Comparison of ENCODE assay signal across 9 cellular contexts in the genomic region with DNA sequence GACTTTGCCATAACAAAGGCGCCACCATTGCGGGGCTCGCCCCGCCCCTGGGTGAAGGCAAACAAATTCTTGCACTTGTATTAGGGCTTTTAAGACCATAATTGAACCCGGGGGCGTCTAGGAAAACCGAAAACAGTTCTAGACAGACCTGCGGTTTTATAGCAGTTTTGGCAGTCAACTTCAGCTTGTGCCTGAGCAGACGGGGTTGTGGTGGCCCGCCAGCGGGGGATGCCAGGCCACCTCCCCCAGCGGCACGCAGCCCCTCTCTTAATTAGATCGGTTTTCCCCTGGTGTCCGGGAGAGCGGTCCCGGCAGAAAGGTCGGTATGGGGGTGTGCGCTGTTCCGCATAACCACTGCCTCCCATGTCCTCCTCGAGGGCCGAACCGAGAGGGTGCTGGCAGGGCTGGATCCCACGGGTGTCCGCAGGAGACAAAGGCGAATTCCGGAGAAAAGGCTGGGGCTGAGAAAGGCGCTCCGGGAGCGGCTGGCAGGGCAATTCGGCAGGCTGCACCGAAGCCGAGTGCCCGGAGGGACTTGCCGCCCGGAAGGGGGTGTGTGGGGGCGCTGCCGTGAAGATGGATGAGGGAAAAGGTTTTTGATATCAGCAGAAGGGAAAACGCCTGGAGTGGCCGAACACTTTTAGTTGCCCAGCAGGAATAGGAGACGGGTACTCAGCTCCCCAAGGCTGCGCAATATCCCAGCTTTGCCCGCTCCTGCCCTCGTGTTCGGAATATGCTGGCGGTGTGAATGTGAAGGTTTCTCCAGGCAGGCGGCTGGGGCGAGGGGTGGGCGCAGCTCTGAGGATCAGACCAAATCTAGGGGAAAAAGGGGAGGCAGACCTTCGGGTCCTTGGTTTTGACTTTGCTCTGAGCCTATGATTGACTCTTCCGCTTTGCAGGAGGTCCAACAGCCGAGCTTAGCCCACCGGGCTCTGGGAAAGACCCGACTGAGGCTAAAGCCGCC. TPM values are rescaled to one million over a fixed set of nuclear protein-coding genes. Genes with fewer than 3 reads are reported as not detected.
DNase-seq lines count a peak whose midpoint lies in the region; ATAC-seq and TF ChIP-seq lines count a peak whose summit lies in the region.
"Had no signal": no experiment of that assay in that cellular context is flagged by ENCODE, and none has a peak within 500 bp of the region (broad histone marks: within the 10 kb centered on the region; RNA-seq: fewer than 3 reads in every experiment).

No MANE protein-coding gene starts in this region.

- peaks cover 15 to 56% (median 40%) of the 10 kb centered on the region in 3 donors for H3K4me1 ChIP-seq in skeletal muscle tissue (ENCODE audit: control insufficient read depth in 3 of 3, insufficient read depth in 3 of 3, low read length in 3 of 3)

- no peaks in the 10 kb centered on the region for H3K36me3 ChIP-seq in skeletal muscle tissue (ENCODE audit: control insufficient read depth in 3 of 3, insufficient read depth in 3 of 3, low read length in 3 of 3)

- no peak for ATAC-seq in HG02884 (IDR thresholded peaks at IDR 0.05; ENCODE audit: unreplicated experiment)

- peaks cover 40% of the 10 kb centered on the region for H3K4me1 Mint-ChIP-seq in activated CD4-positive, alpha-beta memory T cell treated with anti-CD3 and anti-CD28 coated beads, Interleukin-2, amount 10 ng/mL, durations not matched to agents 7 days and 5 days
- peaks cover 59 to 68% of the 10 kb centered on the region in 2 donors for H3K4me1 Mint-ChIP-seq in immature natural killer cell

- peak overlapping the region in 2 of 3 donors; percentile 45 to 64 for H3K4me3 ChIP-seq in skeletal muscle tissue (ENCODE audit: low read length in 3 of 3)

- H3K9me3 ChIP-seq in skeletal muscle tissue (ENCODE audit: control insufficient read depth in 3 of 3, low read length in 3 of 3): no peaks in the 10 kb centered on the region

- H3K4me3 Mint-ChIP-seq in activated CD4-positive, alpha-beta memory T cell treated with anti-CD3 and anti-CD28 coated beads, Interleukin-2, amount 10 ng/mL, durations not matched to agents 7 days and 5 days: peak overlapping the region; percentile 34
- H3K4me3 Mint-ChIP-seq in immature natural killer cell: peak overlapping the region; percentile 72 to 93 (median 85)

- CTCF ChIA-PET in HEK293T (lab: Yijun Ruan, JAX): interaction anchor here (0.6 to 1.7 kb wide), 5 partner anchors 8 to 828 kb away, joined by 3 to 8 read pairs (median 3); no protein-coding TSS in a partner anchor
- CTCF ChIA-PET in activated CD4-positive, alpha-beta memory T cell treated with anti-CD3 and anti-CD28 coated beads, Interleukin-2, amount 10 ng/mL, durations not matched to agents 7 days and 5 days (lab: Charles Lee): interaction anchor here (0.8 to 4.7 kb wide), 4 partner anchors 7 to 1336 kb away, joined by 3 to 26 read pairs (median 5); no protein-coding TSS in a partner anchor

- peaks cover 30 to 62% (median 40%) of the 10 kb centered on the region in 3 donors for H3K27me3 ChIP-seq in skeletal muscle tissue (ENCODE audit: control insufficient read depth in 3 of 3, insufficient read depth in 3 of 3, low read length in 3 of 3)

- H3K27ac ChIP-seq in skeletal muscle tissue (ENCODE audit: low read depth, low read length): peak overlapping the region; percentile 36

- H3K9ac ChIP-seq in skeletal muscle tissue (ENCODE audit: low read depth in 1 of 3, low read length in 3 of 3): peak overlapping the region in 2 of 3 donors; percentile 56 to 87

- H3K36me3 Mint-ChIP-seq in activated CD4-positive, alpha-beta memory T cell treated with anti-CD3 and anti-CD28 coated beads, Interleukin-2, amount 10 ng/mL, durations not matched to agents 7 days and 5 days (ENCODE audit: low read depth): peaks cover 5% of the 10 kb centered on the region
- no peaks in the 10 kb centered on the region for H3K36me3 Mint-ChIP-seq in immature natural killer cell

- no peak overlapping the region for H3K27ac Mint-ChIP-seq in activated CD4-positive, alpha-beta memory T cell treated with anti-CD3 and anti-CD28 coated beads, Interleukin-2, amount 10 ng/mL, durations not matched to agents 7 days and 5 days
- H3K27ac Mint-ChIP-seq in immature natural killer cell: peak overlapping the region in 1 of 6 donors; percentile 57

- no peaks in the 10 kb centered on the region for H3K9me3 Mint-ChIP-seq in activated CD4-positive, alpha-beta memory T cell treated with anti-CD3 and anti-CD28 coated beads, Interleukin-2, amount 10 ng/mL, durations not matched to agents 7 days and 5 days
- H3K9me3 Mint-ChIP-seq in immature natural killer cell: no peaks in the 10 kb centered on the region

- H3K27me3 Mint-ChIP-seq in activated CD4-positive, alpha-beta memory T cell treated with anti-CD3 and anti-CD28 coated beads, Interleukin-2, amount 10 ng/mL, durations not matched to agents 7 days and 5 days: peaks cover 93% of the 10 kb centered on the region
- H3K27me3 Mint-ChIP-seq in immature natural killer cell (ENCODE audit: low read depth in 3 of 3): peaks cover 65 to 83% (median 76%) of the 10 kb centered on the region in 3 donors

- DNase-seq in HEK293T (ENCODE audit: extremely low spot score): no peak
- no peak for DNase-seq in activated CD4-positive, alpha-beta memory T cell treated with anti-CD3 and anti-CD28 coated beads, Interleukin-2, amount 10 ng/mL, durations not matched to agents 7 days and 5 days
- no peak for DNase-seq in immature natural killer cell
- DNase-seq in AG08396 (ENCODE audit: low spot score): no peak
- DNase-seq in putamen (ENCODE audit: low spot score): no peak
- DNase-seq in Ammon's horn (ENCODE audit: low spot score): no peak
- DNase-seq: stimulated activated CD4-positive, alpha-beta T cell treated with anti-CD3 and anti-CD28 coated beads, Interleukin-12 subunit alpha, Interleukin-12 subunit beta, amount 100 ng/mL, for 4 hours had no signal

- POLR2A ChIA-PET in HEK293T (lab: Yijun Ruan, JAX): interaction anchor here (0.9 to 10.3 kb wide), 9 partner anchors 8 to 419 kb away, joined by 3 to 215 read pairs (median 5); a partner anchor contains a TSS
- POLR2A ChIA-PET in activated CD4-positive, alpha-beta memory T cell treated with anti-CD3 and anti-CD28 coated beads, Interleukin-2, amount 10 ng/mL, durations not matched to agents 7 days and 5 days (lab: Charles Lee): interaction anchor here (0.8 to 1.0 kb wide), 2 partner anchors 15 to 20 kb away, joined by 3 to 4 read pairs; no protein-coding TSS in a partner anchor

TF ChIP-seq in HEK293T, 16 proteins besides CTCF, POLR2A, EP300 and RAD21:
- TF ChIP-seq BHLHE40 (IDR thresholded peaks at IDR 0.05; ENCODE audit: borderline replicate concordance) (no peak), SP1 (IDR thresholded peaks at IDR 0.05) (no peak), TARDBP (IDR thresholded peaks at IDR 0.05) (no peak), NFRKB (IDR thresholded peaks at IDR 0.05) (no peak), ARNT (IDR thresholded peaks at IDR 0.05) (0 out of 2 replicates have a peak, but pooled peaks have one; percentile 4), FOXK2 (IDR thresholded peaks at IDR 0.05) (no peak), L3MBTL2 (conservative IDR thresholded peaks at IDR 0.05) (peak; percentile 77), CTBP1 (IDR thresholded peaks at IDR 0.05; ENCODE audit: borderline replicate concordance) (no peak)

RNA-seq across cellular contexts. Expression of a gene that starts 3.0 kb away (rescaled TPM):
- total RNA-seq in activated CD4-positive, alpha-beta memory T cell treated with anti-CD3 and anti-CD28 coated beads, Interleukin-2, amount 10 ng/mL, durations not matched to agents 7 days and 5 days: not detected
- polyA plus RNA-seq in immature natural killer cell: not detected
- total RNA-seq in skeletal muscle tissue: 2.1 TPM

RNA-seq across cellular contexts. Expression of a gene that starts 11.9 kb away (rescaled TPM):
- not detected for total RNA-seq in activated CD4-positive, alpha-beta memory T cell treated with anti-CD3 and anti-CD28 coated beads, Interleukin-2, amount 10 ng/mL, durations not matched to agents 7 days and 5 days
- not detected for polyA plus RNA-seq in immature natural killer cell
- 0.52 TPM for total RNA-seq in skeletal muscle tissue

RNA-seq across cellular contexts. Expression of a gene that starts 13.9 kb away (rescaled TPM):
- total RNA-seq in activated CD4-positive, alpha-beta memory T cell treated with anti-CD3 and anti-CD28 coated beads, Interleukin-2, amount 10 ng/mL, durations not matched to agents 7 days and 5 days: not detected
- polyA plus RNA-seq in immature natural killer cell: 10 to 100 TPM in 1 of 3 donors, 1 to 10 TPM in 2; 4.2 to 17.3 (median 6.2) TPM
- total RNA-seq in skeletal muscle tissue: 13.6 TPM

RNA-seq across cellular contexts. Expression of a gene that starts 22.6 kb away (rescaled TPM):
- total RNA-seq in activated CD4-positive, alpha-beta memory T cell treated with anti-CD3 and anti-CD28 coated beads, Interleukin-2, amount 10 ng/mL, durations not matched to agents 7 days and 5 days: not detected
- polyA plus RNA-seq in immature natural killer cell: 1 to 10 TPM; 1.6 to 3.1 (median 1.8) TPM
- 7.8 TPM for total RNA-seq in skeletal muscle tissue

RNA-seq across cellular contexts. Expression of a gene that starts 31.5 kb away (rescaled TPM):
- not detected for total RNA-seq in activated CD4-positive, alpha-beta memory T cell treated with anti-CD3 and anti-CD28 coated beads, Interleukin-2, amount 10 ng/mL, durations not matched to agents 7 days and 5 days
- polyA plus RNA-seq in immature natural killer cell: 1 to 10 TPM in 2 of 3 donors, not detected in 1; 1.0 to 4.2 TPM
- total RNA-seq in skeletal muscle tissue: 1.6 TPM

Comparison
In these comparisons a context has a peak if more than half of its experiments do, and no peak if none do; other contexts are left out.
1. RNA of a gene that starts 13.9 kb away (total RNA-seq): 13.6 TPM in skeletal muscle tissue (single experiment); not detected in activated CD4-positive, alpha-beta memory T cell treated with anti-CD3 and anti-CD28 coated beads, Interleukin-2, amount 10 ng/mL, durations not matched to agents 7 days and 5 days; every median in the first group is over 10 times any median in the second.